Comparison of ENCODE assay signal across 19 cellular contexts in the genomic region with DNA sequence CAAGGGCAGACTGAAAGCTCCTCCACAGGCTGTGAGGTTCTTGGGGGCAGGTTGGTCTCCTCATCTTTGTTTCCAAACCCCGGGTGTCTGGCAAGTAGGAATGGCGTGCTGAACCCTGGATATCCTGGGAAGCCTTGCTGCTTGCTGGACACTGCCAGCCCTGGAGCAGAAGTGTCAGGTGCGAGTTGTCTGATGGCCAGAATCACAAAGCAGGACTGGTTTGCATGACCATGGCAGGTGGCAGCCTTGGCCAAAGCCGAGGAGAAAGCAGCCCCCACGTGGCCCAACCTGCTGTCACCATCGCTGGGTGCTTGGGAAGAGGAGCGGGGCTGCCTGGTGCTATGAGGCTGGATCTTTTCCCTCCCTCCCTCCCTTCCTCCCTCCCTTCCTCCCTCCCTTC.
DNase-seq lines count a peak whose midpoint lies in the region; ATAC-seq, FAIRE-seq and TF ChIP-seq lines count a peak whose summit lies in the region.
"Had no signal": no experiment of that assay in that cellular context is flagged by ENCODE, and none has a peak within 500 bp of the region (broad histone marks: within the 10 kb centered on the region; RNA-seq: fewer than 3 reads in every experiment).

No MANE protein-coding gene starts in this region.

- no TSS peak for BruUV-seq in HepG2 (replicated peaks; lab: Mats Ljungman, UMichigan)

- H2AFZ ChIP-seq in HepG2 (ENCODE audit: low read length) (no peak overlapping the region), osteoblast (ENCODE audit: low read length) (no peak overlapping the region)
- H2AFZ ChIP-seq: PC-9 had no signal

- no peaks in the 10 kb centered on the region for H3K36me3 ChIP-seq in right lobe of liver
- H3K36me3 ChIP-seq in HepG2 (replicated peaks in 1 of 2; ENCODE audit: control insufficient read depth in 1 of 2, insufficient read depth in 2 of 2, low read length in 2 of 2): no peaks in the 10 kb centered on the region
- no peaks in the 10 kb centered on the region for H3K36me3 ChIP-seq in osteoblast (ENCODE audit: insufficient read depth, low read length)
- H3K36me3 ChIP-seq: BLaER1 had no signal

- no peaks in the 10 kb centered on the region for H3K27me3 ChIP-seq in right lobe of liver
- peaks cover 1 to 44% of the 10 kb centered on the region in 2 experiments; a peak in 3 of 5 replicates for H3K27me3 ChIP-seq in HepG2 (ENCODE audit: control insufficient read depth in 1 of 2, insufficient read depth in 2 of 2, low read length in 2 of 2)
- H3K27me3 ChIP-seq in osteoblast (ENCODE audit: insufficient read depth, low read length): peaks cover 10% of the 10 kb centered on the region
- H3K27me3 ChIP-seq: BLaER1 had no signal

- TF ChIP-seq POLR2A in right lobe of liver (IDR thresholded peaks at IDR 0.05) (no peak), HepG2 (IDR thresholded peaks at IDR 0.05; ENCODE audit: insufficient read depth in 1 of 2, low read depth in 2 of 2, low read length in 2 of 2) (no peak)

- H3K4me2 ChIP-seq in HepG2 (ENCODE audit: low read depth, low read length): no peak overlapping the region
- H3K4me2 ChIP-seq in osteoblast (ENCODE audit: insufficient read depth, low read length): no peak overlapping the region
- H3K4me2 ChIP-seq: BLaER1, KMS-11, PC-9 had no signal

- POLR2A ChIA-PET in HepG2 (lab: Yijun Ruan, JAX): no interaction called here

- no peak overlapping the region for H3K4me3 ChIP-seq in right lobe of liver
- H3K4me3 ChIP-seq in HepG2 (replicated peaks in 1 of 3; ENCODE audit: insufficient read depth in 1 of 3, low read depth in 2 of 3, low read length in 3 of 3): no peak overlapping the region
- H3K4me3 ChIP-seq in osteoblast (ENCODE audit: insufficient read depth, low read length): no peak overlapping the region
- H3K4me3 ChIP-seq: BLaER1, PC-9 had no signal

- in situ Hi-C loops in HepG2 (cut with HindIII; ENCODE audit: extremely low pct_ligation_motif_present, low pct_unique_long_range_greater_than_20kb): loop anchor here (25.0 kb wide), 1 partner anchor 566 kb away; no protein-coding TSS in a partner anchor

- CTCF ChIA-PET in HepG2 (lab: Yijun Ruan, JAX; ENCODE audit: low intra/inter-chr PET ratio, low total read pairs): no interaction called here

- DNase-seq in activated CD4-positive, CD25-positive, alpha-beta regulatory T cell treated with anti-CD3 and anti-CD28 coated beads, Interleukin-2, amount 50 U/mL, for 72 hours: peak; percentile 9
- DNase-seq in activated CD4-positive, CD25-positive, alpha-beta regulatory T cell (lab: John Stamatoyannopoulos, UW): no peak
- DNase-seq in right lobe of liver (peak in 2 of 3 donors; percentile 26 to 51), HepG2 (ENCODE audit: low spot score) (no peak), osteoblast (ENCODE audit: insufficient read length, low spot score, missing footprints) (peak; percentile 14), COLO668 (lab: John Stamatoyannopoulos, UW; ENCODE audit: unreplicated experiment) (no peak), NCI-H2196 (lab: John Stamatoyannopoulos, UW; ENCODE audit: unreplicated experiment) (no peak)
- no peak for DNase-seq in stimulated activated naive CD4-positive, alpha-beta T cell (lab: John Stamatoyannopoulos, UW)
- DNase-seq: DMS 273 treated with DMSO at 0.1 percent for 48 hours, MM.1S, NCI-H1105 treated with DMSO at 0.1 percent for 48 hours, NCI-H1930, NCI-H2171, NCI-H774, PC-9 had no signal

- no CpG with 5 or more reads among the region's 7 CpGs for WGBS in right lobe of liver (ENCODE audit: insufficient coverage, low coverage, low lambda C conversion rate, missing lambda C conversion rate)
- WGBS in HepG2 (ENCODE audit: low lambda C conversion rate): 41% methylated on average over 5 of the region's 7 CpGs

- no peak for TF ChIP-seq EP300 in HepG2 (IDR thresholded peaks at IDR 0.05; ENCODE audit: low read depth in 2 of 2, low read length in 2 of 2)
- no peak for TF ChIP-seq EP300 in HepG2 (CRISPR knock-in tag; IDR thresholded peaks at IDR 0.05; ENCODE audit: borderline replicate concordance)

- H3K27ac ChIP-seq in right lobe of liver: no peak overlapping the region
- H3K27ac ChIP-seq in HepG2 (ENCODE audit: extremely low read length, insufficient read depth, low read length): no peak overlapping the region
- no peak overlapping the region for H3K27ac ChIP-seq in osteoblast (ENCODE audit: low read depth, low read length)
- H3K27ac ChIP-seq: 22Rv1, BLaER1, KMS-11, PC-9 had no signal

- H3K9me3 ChIP-seq in right lobe of liver (no peaks in the 10 kb centered on the region), HepG2 (ENCODE audit: low read length) (no peaks in the 10 kb centered on the region), osteoblast (ENCODE audit: low read depth, low read length) (no peaks in the 10 kb centered on the region)
- H3K9me3 ChIP-seq: BLaER1 had no signal

- intact Hi-C loops in right lobe of liver (cut with DNase I) (no loop called here), HepG2 (cut with micrococcal nuclease; ENCODE audit: unreplicated experiment) (no loop called here)

- H3K9ac ChIP-seq in HepG2 (ENCODE audit: insufficient read depth, low read depth, low read length): no peak overlapping the region
- H3K9ac ChIP-seq: BLaER1, KMS-11 had no signal

- no peaks in the 10 kb centered on the region for H4K20me1 ChIP-seq in HepG2 (ENCODE audit: insufficient read depth, low read length)
- no peaks in the 10 kb centered on the region for H4K20me1 ChIP-seq in osteoblast (ENCODE audit: insufficient read depth, low read length)
- H4K20me1 ChIP-seq: BLaER1 had no signal

- H3K79me2 ChIP-seq in HepG2 (ENCODE audit: insufficient read depth, low read length) (no peaks in the 10 kb centered on the region), osteoblast (ENCODE audit: insufficient read depth, low read length) (no peaks in the 10 kb centered on the region)

- ATAC-seq in right lobe of liver: no peak
- no peak for ATAC-seq in HepG2

- no peaks in the 10 kb centered on the region for H3K4me1 ChIP-seq in right lobe of liver
- H3K4me1 ChIP-seq in HepG2 (ENCODE audit: insufficient read depth, low read length): peaks cover 16% of the 10 kb centered on the region
- H3K4me1 ChIP-seq in osteoblast (ENCODE audit: insufficient read depth, low read length): peaks cover 16% of the 10 kb centered on the region

- TF ChIP-seq RAD21 in HepG2 (CRISPR knock-in tag; IDR thresholded peaks at IDR 0.05): no peak

- FAIRE-seq in HepG2 (lab: Jason Lieb, UNC): no peak
- FAIRE-seq: H54 had no signal

- TF ChIP-seq CTCF in right lobe of liver (IDR thresholded peaks at IDR 0.05): no peak
- TF ChIP-seq CTCF in HepG2 (CRISPR knock-in tag; IDR thresholded peaks at IDR 0.05): no peak
- TF ChIP-seq CTCF in osteoblast (IDR thresholded peaks at IDR 0.05; ENCODE audit: extremely low read depth, low read depth, low read length): no peak

TF ChIP-seq in HepG2, 621 proteins besides CTCF, POLR2A, EP300 and RAD21 (continues in another document):
- TF ChIP-seq ZFX (CRISPR knock-in tag; IDR thresholded peaks at IDR 0.05; ENCODE audit: low read depth): no peak
- no peak for TF ChIP-seq PAF1 (CRISPR knock-in tag; IDR thresholded peaks at IDR 0.05)
- TF ChIP-seq, protein P1, sequence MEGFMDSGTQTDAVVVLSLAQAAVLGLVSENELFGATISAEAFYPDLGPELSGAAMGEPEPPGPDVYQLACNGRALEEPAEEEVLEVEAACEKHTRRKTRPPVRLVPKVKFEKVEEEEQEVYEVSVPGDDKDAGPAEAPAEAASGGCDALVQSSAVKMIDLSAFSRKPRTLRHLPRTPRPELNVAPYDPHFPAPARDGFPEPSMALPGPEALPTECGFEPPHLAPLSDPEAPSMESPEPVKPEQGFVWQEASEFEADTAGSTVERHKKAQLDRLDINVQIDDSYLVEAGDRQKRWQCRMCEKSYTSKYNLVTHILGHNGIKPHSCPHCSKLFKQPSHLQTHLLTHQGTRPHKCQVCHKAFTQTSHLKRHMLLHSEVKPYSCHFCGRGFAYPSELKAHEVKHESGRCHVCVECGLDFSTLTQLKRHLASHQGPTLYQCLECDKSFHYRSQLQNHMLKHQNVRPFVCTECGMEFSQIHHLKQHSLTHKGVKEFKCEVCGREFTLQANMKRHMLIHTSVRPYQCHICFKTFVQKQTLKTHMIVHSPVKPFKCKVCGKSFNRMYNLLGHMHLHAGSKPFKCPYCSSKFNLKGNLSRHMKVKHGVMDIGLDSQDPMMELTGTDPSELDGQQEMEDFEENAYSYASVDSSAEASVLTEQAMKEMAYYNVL (CRISPR knock-in tag; IDR thresholded peaks at IDR 0.05; ENCODE audit: borderline replicate concordance): no peak
- TF ChIP-seq SRF (IDR thresholded peaks at IDR 0.05; ENCODE audit: low read depth, low read length): no peak
- TF ChIP-seq ZNF709 (CRISPR knock-in tag; IDR thresholded peaks at IDR 0.05): no peak
- TF ChIP-seq ZFP62 (CRISPR knock-in tag; IDR thresholded peaks at IDR 0.05): no peak
- no peak for TF ChIP-seq DMTF1 (CRISPR knock-in tag; IDR thresholded peaks at IDR 0.05)
- TF ChIP-seq EZH2 (conservative IDR thresholded peaks at IDR 0.05; ENCODE audit: low read depth, low read length): no peak
- TF ChIP-seq ZNF326 (CRISPR knock-in tag; IDR thresholded peaks at IDR 0.05; ENCODE audit: borderline replicate concordance): no peak
- TF ChIP-seq ZKSCAN1 (IDR thresholded peaks at IDR 0.05; ENCODE audit: low read length): no peak
- TF ChIP-seq ZNF775 (CRISPR knock-in tag; IDR thresholded peaks at IDR 0.05; ENCODE audit: borderline replicate concordance): no peak
- no peak for TF ChIP-seq PRPF4 (IDR thresholded peaks at IDR 0.05; ENCODE audit: low read depth, low read length, poor library complexity, severe bottlenecking)
- TF ChIP-seq CC2D1A (CRISPR knock-in tag; IDR thresholded peaks at IDR 0.05): no peak
- TF ChIP-seq DNMT1 (CRISPR knock-in tag; IDR thresholded peaks at IDR 0.05): no peak
- no peak for TF ChIP-seq MIXL1 (CRISPR knock-in tag; IDR thresholded peaks at IDR 0.05)

Comparison
In these comparisons a context has a peak if more than half of its experiments do, and no peak if none do; other contexts are left out.
1. DNase-seq: peak in activated CD4-positive, CD25-positive, alpha-beta regulatory T cell treated with anti-CD3 and anti-CD28 coated beads, Interleukin-2, amount 50 U/mL, for 72 hours (single experiment), right lobe of liver (2 of 3) and osteoblast (single experiment); none in activated CD4-positive, CD25-positive, alpha-beta regulatory T cell (0 of 4), HepG2 (single experiment), stimulated activated naive CD4-positive, alpha-beta T cell (0 of 6), COLO668 (single experiment) and NCI-H2196 (single experiment).